In the genomic region with DNA sequence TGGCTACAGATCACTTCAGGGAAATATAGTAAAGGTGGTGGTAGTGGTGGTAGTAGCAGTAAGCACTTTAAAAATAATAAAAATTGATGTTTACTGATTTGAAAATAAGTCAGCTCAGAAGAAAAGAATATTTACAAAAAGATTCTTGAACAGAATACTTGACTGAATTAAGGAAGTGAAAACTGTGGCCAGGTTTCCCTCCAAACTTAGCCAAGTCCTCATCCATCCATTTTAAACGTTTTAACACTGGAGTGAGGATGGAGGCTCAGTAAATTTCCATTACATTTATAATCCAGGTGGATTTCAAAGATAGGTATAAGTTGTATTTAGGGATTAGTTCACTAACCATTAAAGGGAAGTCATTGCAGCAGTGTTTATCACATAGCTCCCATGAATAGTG, we compare ENCODE assay signal across 18 cellular contexts.
"Had no signal": no experiment of that assay in that cellular context is flagged by ENCODE, and none has a peak within 500 bp of the region (broad histone marks: within the 10 kb centered on the region; RNA-seq: fewer than 3 reads in every experiment).

No MANE protein-coding gene starts in this region.

- H3K36me3 ChIP-seq: neural progenitor cell, prostate gland had no signal

- ATAC-seq: activated CD8-positive, alpha-beta T cell treated with anti-CD3 and anti-CD28 coated beads, Interleukin-2, amount 10 ng/mL, durations not matched to agents 7 days and 5 days; activated naive CD4-positive, alpha-beta T cell treated with anti-CD3 and anti-CD28 coated beads, Interleukin-2, amount 50 U/mL, for 72 hours; activated T-cell treated with anti-CD3 and anti-CD28 coated beads, Interleukin-2, amount 50 U/mL, for 72 hours; left lobe of liver; sciatic nerve; stimulated activated effector memory CD8-positive, alpha-beta T cell treated with anti-CD3 and anti-CD28 coated beads, Interleukin-12 subunit alpha, Interleukin-12 subunit beta, amount 100 ng/mL, for 72 hours had no signal

- H2AFZ ChIP-seq: neural progenitor cell had no signal

- DNase-seq: activated CD4-positive, alpha-beta T cell treated with anti-CD3 and anti-CD28 coated beads, Interleukin-2, amount 10 ng/mL, durations not matched to agents 7 days and 5 days; activated CD8-positive, alpha-beta T cell treated with anti-CD3 and anti-CD28 coated beads, Interleukin-2, amount 10 ng/mL, durations not matched to agents 7 days and 5 days; activated gamma-delta T cell; activated T-cell treated with anti-CD3 and anti-CD28 coated beads, Interleukin-2, amount 50 U/mL, for 72 hours; adrenal gland; dorsolateral prefrontal cortex; glutamatergic neuron; naive B cell; stimulated activated CD4-positive, alpha-beta T cell treated with anti-CD3 and anti-CD28 coated beads, Interleukin-4, amount 100 ng/mL, for 24 hours; stomach; T-helper 1 cell; T-helper 9 cell had no signal

- H3K27me3 ChIP-seq: adrenal gland, dorsolateral prefrontal cortex, neural progenitor cell, stomach had no signal

- H3K4me3 ChIP-seq: adrenal gland, dorsolateral prefrontal cortex, neural progenitor cell, prostate gland, stomach had no signal

- H3K9ac ChIP-seq: neural progenitor cell had no signal

- H3K9me3 ChIP-seq: adrenal gland, prostate gland, stomach had no signal

- H3K4me1 ChIP-seq: prostate gland had no signal

- H3K27ac ChIP-seq: adrenal gland, dorsolateral prefrontal cortex, neural progenitor cell, prostate gland had no signal

- H3K4me2 ChIP-seq: neural progenitor cell had no signal
